In the genomic region with DNA sequence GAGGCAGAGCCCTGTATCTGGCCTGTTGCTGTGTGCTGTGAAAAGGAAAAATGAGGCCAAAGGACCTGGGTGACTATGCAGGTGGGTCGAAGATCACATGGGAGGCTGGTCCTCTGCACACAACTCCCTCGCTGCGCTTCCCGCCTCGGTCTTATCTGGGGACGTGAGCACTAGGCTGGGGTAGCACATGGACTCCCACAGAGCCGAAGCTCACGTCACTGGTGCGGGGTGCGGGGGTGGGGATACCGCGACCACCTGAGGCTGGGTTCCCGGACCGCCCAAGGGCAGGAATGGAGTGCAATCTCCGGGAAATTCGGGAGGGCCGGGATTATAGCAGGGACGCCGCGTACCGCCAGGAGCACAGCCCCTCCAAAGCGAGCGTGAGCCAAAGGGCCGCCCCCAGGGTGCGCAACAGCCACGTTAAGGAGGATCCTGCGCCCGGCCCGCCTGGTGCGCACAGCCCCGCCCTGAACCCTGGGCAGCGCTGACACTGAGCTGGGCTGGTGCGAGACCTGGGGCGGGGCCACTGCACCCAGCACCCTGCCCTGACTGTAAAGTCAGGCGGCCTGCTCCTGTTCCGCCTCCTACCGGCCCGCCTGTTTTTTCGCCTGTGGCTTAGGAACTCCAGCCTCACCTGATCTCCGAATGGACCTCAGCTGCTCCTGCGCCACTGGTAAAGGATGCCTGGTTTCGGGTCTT, we compare ENCODE assay signal across 8 cellular contexts. TPM values are rescaled to one million over a fixed set of nuclear protein-coding genes. Genes with fewer than 3 reads are reported as not detected.
A peak's percentile ranks its signal among the peaks of the same experiment; 100 is the strongest.
DNase-seq lines count a peak whose midpoint lies in the region; ATAC-seq and TF ChIP-seq lines count a peak whose summit lies in the region.

No MANE protein-coding gene starts in this region.

- peak overlapping the region; percentile 43 for H3K4me3 ChIP-seq in HUES64 (ENCODE audit: low read length)
- peak overlapping the region; percentile 57 to 63 for H3K4me3 ChIP-seq in mucosa of rectum (ENCODE audit: low read length in 2 of 2)

- H3K27me3 ChIP-seq in HUES64 (ENCODE audit: insufficient read depth, low read length) (peaks cover 100% of the 10 kb centered on the region), mucosa of rectum (ENCODE audit: control insufficient read depth in 2 of 2, insufficient read depth in 2 of 2, low read length in 2 of 2) (peaks cover 3 to 16% of the 10 kb centered on the region in 2 donors)

- H3K36me3 ChIP-seq in HUES64 (ENCODE audit: insufficient read depth, low read length) (no peaks in the 10 kb centered on the region), mucosa of rectum (ENCODE audit: control insufficient read depth in 2 of 2, insufficient read depth in 2 of 2, low read length in 2 of 2) (no peaks in the 10 kb centered on the region)

- H3K27ac ChIP-seq in HUES64 (ENCODE audit: low read depth, low read length) (no peak overlapping the region), mucosa of rectum (ENCODE audit: low read depth in 2 of 2, low read length in 2 of 2) (peak overlapping the region; percentile 6 to 49)

- 6% methylated on average over 42 of the region's 42 CpGs for WGBS in HUES64

- TF ChIP-seq CTCF in GM12872 (IDR thresholded peaks at IDR 0.05; ENCODE audit: insufficient read depth, low read depth, low read length), result peak; percentile 20; the same call in 1 of the 3 replicates

- H3K9ac ChIP-seq in HUES64 (ENCODE audit: low read depth, low read length) (no peak overlapping the region), mucosa of rectum (ENCODE audit: low read depth in 1 of 2, low read length in 2 of 2) (peak overlapping the region; percentile 72)

- no peak for ATAC-seq in GM19328 (IDR thresholded peaks at IDR 0.05; ENCODE audit: unreplicated experiment)

- peaks cover 3% of the 10 kb centered on the region; the same call in 1 of the 2 replicates for H3K4me1 ChIP-seq in HUES64 (ENCODE audit: insufficient read depth, low read length)
- peaks cover 26 to 33% of the 10 kb centered on the region in 2 donors for H3K4me1 ChIP-seq in mucosa of rectum (ENCODE audit: control insufficient read depth in 2 of 2, insufficient read depth in 2 of 2, low read length in 2 of 2)

- no peaks in the 10 kb centered on the region for H3K9me3 ChIP-seq in HUES64 (ENCODE audit: insufficient read depth, low read depth, low read length)
- H3K9me3 ChIP-seq in mucosa of rectum (ENCODE audit: control insufficient read depth in 2 of 2, low read length in 2 of 2), result no peaks in the 10 kb centered on the region

- DNase-seq in activated CD4-positive, alpha-beta T cell treated with anti-CD3 and anti-CD28 coated beads, Interleukin-2, amount 50 U/mL, for 48 hours, result peak; percentile 81 to 83
- DNase-seq in effector CD8-positive, alpha-beta T cell (lab: John Stamatoyannopoulos, UW), result peak; percentile 54
- DNase-seq in stimulated activated CD8-positive, alpha-beta memory T cell treated with anti-CD3 and anti-CD28 coated beads, Interleukin-7, amount 100 ng/mL, for 24 hours (ENCODE audit: low read depth), result peak; percentile 45
- DNase-seq in SHP77 (lab: John Stamatoyannopoulos, UW), result no peak

RNA-seq across cellular contexts. Expression of gene MT1A, which starts 4.8 kb away (rescaled TPM):
- polyA plus RNA-seq in HUES64 (2013, experiment 1 of 2), result 1.00 TPM
- polyA plus RNA-seq in HUES64 (2013, experiment 2 of 2), result not detected

RNA-seq across cellular contexts. Expression of gene MT1B, which starts 8.5 kb away (rescaled TPM):
- polyA plus RNA-seq in HUES64 (2013, experiment 1 of 2), result not detected
- polyA plus RNA-seq in HUES64 (2013, experiment 2 of 2), result not detected

RNA-seq across cellular contexts. Expression of gene MT1M, which starts 10.8 kb away (rescaled TPM):
- polyA plus RNA-seq in HUES64 (2013, experiment 1 of 2), result 1.1 TPM
- polyA plus RNA-seq in HUES64 (2013, experiment 2 of 2), result 1.1 TPM

RNA-seq across cellular contexts. Expression of gene MT1F, which starts 14.5 kb away (rescaled TPM):
- 15.4 TPM for polyA plus RNA-seq in HUES64 (2013, experiment 1 of 2)
- polyA plus RNA-seq in HUES64 (2013, experiment 2 of 2), result 20.0 TPM

RNA-seq across cellular contexts. Expression of gene MT1E, which starts 17.6 kb away (rescaled TPM):
- 13.2 TPM for polyA plus RNA-seq in HUES64 (2013, experiment 1 of 2)
- polyA plus RNA-seq in HUES64 (2013, experiment 2 of 2), result 20.7 TPM

Comparison
In these comparisons a context has a peak if more than half of its experiments do, and no peak if none do; other contexts are left out.
1. DNase-seq: peak in activated CD4-positive, alpha-beta T cell treated with anti-CD3 and anti-CD28 coated beads, Interleukin-2, amount 50 U/mL, for 48 hours (2 of 2), effector CD8-positive, alpha-beta T cell (single experiment) and stimulated activated CD8-positive, alpha-beta memory T cell treated with anti-CD3 and anti-CD28 coated beads, Interleukin-7, amount 100 ng/mL, for 24 hours (single experiment); none in SHP77 (0 of 2).